Comparison of ENCODE assay signal across 2 cellular contexts in genomic region chr7:51182767-51183166, GRCh38.
TF ChIP-seq lines count a peak whose summit lies in the region.

No MANE protein-coding gene starts in this region.

TF ChIP-seq in IMR-90, 13 proteins besides CTCF, POLR2A, EP300 and RAD21 (continued from another document):
- TF ChIP-seq ELK1 (IDR thresholded peaks at IDR 0.05; ENCODE audit: borderline replicate concordance, low read depth, low read length) (no peak), NFE2L2 (IDR thresholded peaks at IDR 0.05; ENCODE audit: low read depth, low read length) (no peak), RFX5 (IDR thresholded peaks at IDR 0.05; ENCODE audit: low read depth, low read length) (no peak), CHD1 (IDR thresholded peaks at IDR 0.05; ENCODE audit: low read depth, low read length) (no peak)

TF ChIP-seq in WTC11, 78 proteins besides CTCF, POLR2A, EP300 and RAD21 (continued from another document):
- TF ChIP-seq PRDM15 (CRISPR knock-in tag; IDR thresholded peaks at IDR 0.05) = no peak
- no peak for TF ChIP-seq SMAD4 (CRISPR knock-in tag; IDR thresholded peaks at IDR 0.05)
